Comparison of ENCODE assay signal across 19 cellular contexts in genomic region chr17:47883589-47884426, GRCh38. TPM values are rescaled to one million over a fixed set of nuclear protein-coding genes. Genes with fewer than 3 reads are reported as not detected.
A peak's percentile ranks its signal among the peaks of the same experiment; 100 is the strongest.
DNase-seq lines count a peak whose midpoint lies in the region; ATAC-seq and TF ChIP-seq lines count a peak whose summit lies in the region.
"Had no signal": no experiment of that assay in that cellular context is flagged by ENCODE, and none has a peak within 500 bp of the region (broad histone marks: within the 10 kb centered on the region; RNA-seq: fewer than 3 reads in every experiment).

No MANE protein-coding gene starts in this region.

- no peak for TF ChIP-seq CTCF in HEK293 (tag by site-specific recombination; IDR thresholded peaks at IDR 0.05)
- no peak for TF ChIP-seq CTCF in VCaP (conservative IDR thresholded peaks at IDR 0.05)
- no peak for TF ChIP-seq CTCF in mucosa of descending colon (IDR thresholded peaks at IDR 0.05)
- no peak for TF ChIP-seq CTCF in suprapubic skin (IDR thresholded peaks at IDR 0.05)

- no peak for TF ChIP-seq POLR2A in suprapubic skin (IDR thresholded peaks at IDR 0.05)

- no peak for TF ChIP-seq EP300 in suprapubic skin (IDR thresholded peaks at IDR 0.05)

- intact Hi-C loops in mucosa of descending colon (cut with DNase I, micrococcal nuclease): loop anchor here in 1 of 2 donors (5.0 kb wide), 1 partner anchor 37 kb away; no protein-coding TSS in a partner anchor

- no peak overlapping the region for H3K4me3 ChIP-seq in HEK293 (ENCODE audit: low read depth, low read length)
- no peak overlapping the region for H3K4me3 ChIP-seq in mucosa of descending colon
- no peak overlapping the region for H3K4me3 ChIP-seq in suprapubic skin
- H3K4me3 ChIP-seq: SJCRH30 had no signal

- H3K27ac ChIP-seq in HEK293 (ENCODE audit: extremely low read depth, low read depth, low read length): no peak overlapping the region
- peak overlapping the region; percentile 65 for H3K27ac ChIP-seq in VCaP
- H3K27ac ChIP-seq in suprapubic skin: peak overlapping the region; percentile 24
- H3K27ac ChIP-seq: SJCRH30 had no signal

- H3K9me3 ChIP-seq in HEK293 (ENCODE audit: control insufficient read depth, insufficient read depth, low read depth, low read length) (no peaks in the 10 kb centered on the region), mucosa of descending colon (no peaks in the 10 kb centered on the region), suprapubic skin (no peaks in the 10 kb centered on the region)
- H3K9me3 ChIP-seq: SJCRH30 had no signal

- CTCF ChIA-PET in HEK293 (lab: Yijun Ruan, JAX): interaction anchor here (0.9 to 18.5 kb wide), 5 partner anchors 26 to 134 kb away, joined by 3 to 837 read pairs (median 3); partner anchors contain the start of genes SCRN2 and SP6

- H3K4me1 ChIP-seq in HEK293 (ENCODE audit: control insufficient read depth, insufficient read depth, low read length) (peaks cover 8% of the 10 kb centered on the region), mucosa of descending colon (ENCODE audit: low read depth) (peaks cover 39% of the 10 kb centered on the region), suprapubic skin (peaks cover 44% of the 10 kb centered on the region)
- H3K4me1 ChIP-seq: SJCRH30 had no signal

- ATAC-seq in mucosa of descending colon: peak; percentile 41
- no peak for ATAC-seq in HG02970 (IDR thresholded peaks at IDR 0.05; ENCODE audit: low FRiP score, unreplicated experiment)

- H3K27me3 ChIP-seq in suprapubic skin: peaks cover 7% of the 10 kb centered on the region

- no peaks in the 10 kb centered on the region for H3K36me3 ChIP-seq in HEK293 (ENCODE audit: control insufficient read depth in 2 of 2, insufficient read depth in 1 of 2, low read length in 2 of 2)
- H3K36me3 ChIP-seq in mucosa of descending colon (ENCODE audit: low read depth): no peaks in the 10 kb centered on the region
- H3K36me3 ChIP-seq in suprapubic skin: no peaks in the 10 kb centered on the region
- H3K36me3 ChIP-seq: SJCRH30 had no signal

- DNase-seq in mucosa of descending colon (peak in 2 of 3 donors; percentile 67 to 81), suprapubic skin (ENCODE audit: low spot score in 2 of 2) (no peak), amygdala (lab: John Stamatoyannopoulos, UW) (no peak), DMS53 treated with DMSO at 0.1 percent for 48 hours (lab: John Stamatoyannopoulos, UW; ENCODE audit: unreplicated experiment) (no peak)
- DNase-seq: activated CD4-positive, alpha-beta T cell treated with anti-CD3 and anti-CD28 coated beads for 1 hour; caudate nucleus; DMS 273 treated with DMSO at 0.1 percent for 48 hours; effector CD8-positive, alpha-beta T cell; immature natural killer cell; midbrain; NCI-H1436; NCI-H226; SJCRH30; stimulated activated CD4-positive, alpha-beta T cell treated with anti-CD3 and anti-CD28 coated beads, Interleukin-4, amount 100 ng/mL, for 1 hour had no signal

- 43% methylated on average over 8 of the region's 9 CpGs for WGBS in suprapubic skin

- POLR2A ChIA-PET in HEK293 (lab: Yijun Ruan, JAX): interaction anchor here (0.9 to 2.3 kb wide), 5 partner anchors 12 to 53 kb away, joined by 4 to 7 read pairs (median 5); partner anchors contain the start of genes LRRC46, MRPL10, SCRN2 and SP2

TF ChIP-seq in HEK293, 187 proteins besides CTCF, POLR2A, EP300 and RAD21 (continues in another document):
- TF ChIP-seq ZNF645 (tag by site-specific recombination; IDR thresholded peaks at IDR 0.05) (no peak), ZNF18 (tag by site-specific recombination; IDR thresholded peaks at IDR 0.05) (no peak), SP7 (tag by site-specific recombination; IDR thresholded peaks at IDR 0.05) (peak; percentile 59), ZNF580 (tag by site-specific recombination; IDR thresholded peaks at IDR 0.05) (no peak), ZSCAN5A (tag by site-specific recombination; IDR thresholded peaks at IDR 0.05) (no peak), ZNF16 (tag by site-specific recombination; IDR thresholded peaks at IDR 0.05; ENCODE audit: low read depth) (no peak), ZSCAN16 (tag by site-specific recombination; IDR thresholded peaks at IDR 0.05) (no peak), ZBTB49 (tag by site-specific recombination; IDR thresholded peaks at IDR 0.05; ENCODE audit: low read depth) (no peak), ZNF37A (tag by site-specific recombination; IDR thresholded peaks at IDR 0.05) (no peak), ZNF175 (tag by site-specific recombination; IDR thresholded peaks at IDR 0.05) (no peak), ZNF133 (tag by site-specific recombination; IDR thresholded peaks at IDR 0.05) (no peak), ZNF138 (tag by site-specific recombination; IDR thresholded peaks at IDR 0.05; ENCODE audit: borderline replicate concordance) (no peak), SP2 (tag by site-specific recombination; IDR thresholded peaks at IDR 0.05) (no peak), ZNF514 (tag by site-specific recombination; IDR thresholded peaks at IDR 0.05) (no peak), ZNF747 (tag by site-specific recombination; IDR thresholded peaks at IDR 0.05) (no peak), ZNF423 (tag by site-specific recombination; IDR thresholded peaks at IDR 0.05) (peak; percentile 89), ZNF266 (tag by site-specific recombination; IDR thresholded peaks at IDR 0.05; ENCODE audit: low read depth) (no peak), ZNF311 (tag by site-specific recombination; IDR thresholded peaks at IDR 0.05; ENCODE audit: borderline replicate concordance) (no peak), ZNF555 (tag by site-specific recombination; conservative IDR thresholded peaks at IDR 0.05) (no peak)

RNA-seq across cellular contexts. Expression of gene SP2, which starts 12.2 kb away (rescaled TPM):
- 10 to 100 TPM; 21.7 to 24.2 (median 21.7) TPM for total RNA-seq in mucosa of descending colon
- 10 to 100 TPM in 2 of 4 donors, 1 to 10 TPM in 2; 6.9 to 12.7 (median 9.8) TPM for total RNA-seq in suprapubic skin

RNA-seq across cellular contexts. Expression of gene SP6, which starts 32.8 kb away (rescaled TPM):
- total RNA-seq in mucosa of descending colon (10 to 100 TPM in 1 of 3 donors, 1 to 10 TPM in 2; 2.0 to 11.6 (median 4.7) TPM), suprapubic skin (10 to 100 TPM in 3 of 4 donors, 1 to 10 TPM in 1; 6.6 to 29.3 (median 19.9) TPM)
- total RNA-seq: LHCN-M2, SJCRH30 had no signal

RNA-seq across cellular contexts. Expression of gene SCRN2, which starts 42.7 kb away (rescaled TPM):
- total RNA-seq in mucosa of descending colon (10 to 100 TPM; 38.4 to 45.1 (median 38.5) TPM), suprapubic skin (10 to 100 TPM; 22.3 to 46.4 (median 34.7) TPM)

RNA-seq across cellular contexts. Expression of gene LRRC46, which starts 52.3 kb away (rescaled TPM):
- under 1 TPM in 2 of 3 donors, not detected in 1; 0.14 to 0.36 TPM for total RNA-seq in mucosa of descending colon
- not detected for total RNA-seq in suprapubic skin
- total RNA-seq: osteoblast had no signal

RNA-seq across cellular contexts. Expression of gene MRPL10, which starts 52.5 kb away (rescaled TPM):
- 10 to 100 TPM; 36.2 to 46.0 (median 41.8) TPM for total RNA-seq in mucosa of descending colon
- 10 to 100 TPM; 27.7 to 33.8 (median 31.2) TPM for total RNA-seq in suprapubic skin

Comparison
In these comparisons a context has a peak if more than half of its experiments do, and no peak if none do; other contexts are left out.
1. DNase-seq: peak in mucosa of descending colon (2 of 3); none in suprapubic skin (0 of 2), amygdala (0 of 56) and DMS53 treated with DMSO at 0.1 percent for 48 hours (single experiment).